Comparison of ENCODE assay signal across 8 cellular contexts in genomic region chr2:113888641-113889470, GRCh38. TPM values are rescaled to one million over a fixed set of nuclear protein-coding genes. Genes with fewer than 3 reads are reported as not detected.
DNase-seq lines count a peak whose midpoint lies in the region; ATAC-seq and TF ChIP-seq lines count a peak whose summit lies in the region.

No MANE protein-coding gene starts in this region.

- intact Hi-C loops in A673 (cut with micrococcal nuclease; ENCODE audit: unreplicated experiment) (loop anchor here (2.0 kb wide), 1 partner anchor 132 kb away; the partner anchor contains the start of gene SLC35F5), colonic mucosa (cut with DNase I) (no loop called here)

- ATAC-seq in HG03378 (IDR thresholded peaks at IDR 0.05; ENCODE audit: unreplicated experiment): no peak
- ATAC-seq in GM21526 (IDR thresholded peaks at IDR 0.05; ENCODE audit: low FRiP score, unreplicated experiment): no peak

- H3K9me3 ChIP-seq in A673 (ENCODE audit: low read depth, low read length, poor library complexity, severe bottlenecking) (no peaks in the 10 kb centered on the region), colonic mucosa (no peaks in the 10 kb centered on the region), mucosa of rectum (ENCODE audit: control insufficient read depth in 2 of 2, low read length in 2 of 2) (no peaks in the 10 kb centered on the region)

- H3K27ac ChIP-seq in A673 (ENCODE audit: low read depth, low read length, poor library complexity, severe bottlenecking) (peak overlapping the region; percentile 98), KMS-11 (peak overlapping the region; percentile 87), colonic mucosa (peak overlapping the region; percentile 100), mucosa of rectum (ENCODE audit: low read depth in 2 of 2, low read length in 2 of 2) (peak overlapping the region; percentile 93 to 100)

- peaks cover 57% of the 10 kb centered on the region for H3K79me2 ChIP-seq in KMS-11 (ENCODE audit: insufficient read depth, low read depth)

- TSS peak; percentile 84 for BruUV-seq in A673 (replicated peaks; lab: Mats Ljungman, UMichigan)

- no peak overlapping the region for H2AFZ ChIP-seq in KMS-11 (ENCODE audit: low read depth)

- CTCF ChIA-PET in A673 (lab: Charles Lee): no interaction called here

- peak overlapping the region; percentile 58 for H3K4me2 ChIP-seq in KMS-11

- no peaks in the 10 kb centered on the region for H3K27me3 ChIP-seq in A673 (replicated peaks; ENCODE audit: insufficient read depth, low read depth, low read length, poor library complexity)
- H3K27me3 ChIP-seq in KMS-11 (ENCODE audit: insufficient read depth, low read depth): no peaks in the 10 kb centered on the region
- no peaks in the 10 kb centered on the region for H3K27me3 ChIP-seq in colonic mucosa
- H3K27me3 ChIP-seq in mucosa of rectum (ENCODE audit: control insufficient read depth in 2 of 2, insufficient read depth in 2 of 2, low read length in 2 of 2): no peaks in the 10 kb centered on the region

- TF ChIP-seq CTCF in A673 (conservative IDR thresholded peaks at IDR 0.05; ENCODE audit: low read depth, low read length) (no peak), KMS-11 (conservative IDR thresholded peaks at IDR 0.05; ENCODE audit: low read depth, low read length) (no peak), colonic mucosa (IDR thresholded peaks at IDR 0.05) (no peak)

- H3K9ac ChIP-seq in KMS-11 (peak overlapping the region; percentile 76; the same call in 1 of the 2 replicates), colonic mucosa (ENCODE audit: low read depth in 2 of 2, low read length in 2 of 2) (peak overlapping the region; percentile 81 to 96), mucosa of rectum (ENCODE audit: low read depth in 1 of 2, low read length in 2 of 2) (peak overlapping the region; percentile 79 to 90)

- H3K36me3 ChIP-seq in A673 (ENCODE audit: insufficient read depth, low read length, poor library complexity, severe bottlenecking): no peaks in the 10 kb centered on the region
- H3K36me3 ChIP-seq in KMS-11 (ENCODE audit: insufficient read depth): no peaks in the 10 kb centered on the region
- H3K36me3 ChIP-seq in colonic mucosa: no peaks in the 10 kb centered on the region
- H3K36me3 ChIP-seq in mucosa of rectum (ENCODE audit: control insufficient read depth in 2 of 2, insufficient read depth in 2 of 2, low read length in 2 of 2): no peaks in the 10 kb centered on the region

- peak overlapping the region; percentile 95 for H3K4me3 ChIP-seq in A673 (ENCODE audit: low read depth, low read length, poor library complexity, severe bottlenecking)
- H3K4me3 ChIP-seq in KMS-11 (IDR thresholded peaks at IDR 0.05; ENCODE audit: insufficient read depth, low read depth, low read length): no peak overlapping the region
- H3K4me3 ChIP-seq in colonic mucosa: peak overlapping the region; percentile 96
- H3K4me3 ChIP-seq in mucosa of rectum (ENCODE audit: low read length in 2 of 2): peak overlapping the region; percentile 89 to 96

- no peaks in the 10 kb centered on the region for H4K20me1 ChIP-seq in KMS-11 (ENCODE audit: insufficient read depth)

- DNase-seq in A673 (ENCODE audit: low spot score) (no peak), colonic mucosa (peak; percentile 69), HuH-7 (ENCODE audit: low spot score) (no peak), NCI-H1694 treated with DMSO at 0.1 percent for 48 hours (lab: John Stamatoyannopoulos, UW) (no peak)

- H3K4me1 ChIP-seq in A673 (ENCODE audit: insufficient read depth, low read length, poor library complexity, severe bottlenecking): peaks cover 28% of the 10 kb centered on the region
- H3K4me1 ChIP-seq in KMS-11 (ENCODE audit: low read depth, poor library complexity, severe bottlenecking): peaks cover 63% of the 10 kb centered on the region
- H3K4me1 ChIP-seq in colonic mucosa: peaks cover 17% of the 10 kb centered on the region
- peaks cover 6 to 43% of the 10 kb centered on the region in 2 donors for H3K4me1 ChIP-seq in mucosa of rectum (ENCODE audit: control insufficient read depth in 2 of 2, insufficient read depth in 2 of 2, low read length in 2 of 2)

- POLR2A ChIA-PET in A673 (lab: Charles Lee; ENCODE audit: low non-redundant PET): no interaction called here

RNA-seq across cellular contexts. Expression of gene ACTR3, which starts 1.0 kb away (rescaled TPM):
- total RNA-seq in A673 (2021) (282 and 340 TPM in 2 replicates), colonic mucosa (100 to 1,000 TPM; 317 to 342 TPM)
